In genomic region chr6:44706011-44706410, GRCh38 we compare ENCODE assay signal across 1 cellular context.
TF ChIP-seq lines count a peak whose summit lies in the region.

No MANE protein-coding gene starts in this region.

TF ChIP-seq in GM23338, 12 proteins besides CTCF, POLR2A, EP300 and RAD21 (continued from another document):
- no peak for TF ChIP-seq ZNF462 (CRISPR knock-in tag; IDR thresholded peaks at IDR 0.05)
- no peak for TF ChIP-seq STAT1 (IDR thresholded peaks at IDR 0.05; ENCODE audit: unreplicated experiment)
- no peak for TF ChIP-seq JUNB (IDR thresholded peaks at IDR 0.05; ENCODE audit: unreplicated experiment)
- no peak for TF ChIP-seq ETS1 (IDR thresholded peaks at IDR 0.05)
